ENCODE assay signal across 26 cellular contexts in the genomic region with DNA sequence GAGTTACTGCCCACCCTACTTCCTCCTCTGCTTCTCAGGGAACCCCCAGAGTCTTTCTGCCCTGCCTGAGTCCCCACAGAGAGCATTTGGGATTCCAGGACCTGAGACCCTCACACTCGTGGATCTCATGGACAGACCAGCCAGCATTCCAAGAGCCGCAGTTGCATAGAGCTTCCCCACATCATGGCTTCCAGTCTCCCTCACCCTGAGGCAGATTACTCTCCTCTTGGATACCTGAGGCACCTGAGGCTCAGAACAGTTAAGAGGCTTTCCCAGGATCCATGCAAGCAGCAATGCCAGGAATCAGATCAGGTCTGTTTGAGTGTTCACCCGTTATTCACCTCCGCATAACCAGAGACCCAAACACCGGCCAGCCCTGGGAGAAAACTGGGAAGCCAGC.
DNase-seq lines count a peak whose midpoint lies in the region; ATAC-seq and TF ChIP-seq lines count a peak whose summit lies in the region.
"Had no signal": no experiment of that assay in that cellular context is flagged by ENCODE, and none has a peak within 500 bp of the region (broad histone marks: within the 10 kb centered on the region; RNA-seq: fewer than 3 reads in every experiment).

No MANE protein-coding gene starts in this region.

- H3K27ac ChIP-seq in dorsolateral prefrontal cortex: peak overlapping the region in 31 of 59 donors; percentile 9 to 85 (median 65)
- H3K27ac ChIP-seq: 22Rv1, SJCRH30 had no signal

- no peaks in the 10 kb centered on the region for H3K36me3 Mint-ChIP-seq in activated naive CD8-positive, alpha-beta T cell treated with anti-CD3 and anti-CD28 coated beads, Interleukin-2, amount 50 U/mL, for 24 hours (ENCODE audit: low read depth)
- H3K36me3 Mint-ChIP-seq: CD14-positive monocyte; CD8-positive, alpha-beta memory T cell had no signal

- no peak overlapping the region for H3K4me3 ChIP-seq in dorsolateral prefrontal cortex
- H3K4me3 ChIP-seq: GM12878, GM23338, K562, MG63, SJCRH30 had no signal

- no peak for TF ChIP-seq CTCF in dorsolateral prefrontal cortex (IDR thresholded peaks at IDR 0.05 in 54 of 56, conservative IDR thresholded peaks at IDR 0.05 in 2 of 56; ENCODE audit: low read depth in 1 of 56, partially characterized antibody in 56 of 56)

- H3K4me3 Mint-ChIP-seq in activated naive CD8-positive, alpha-beta T cell treated with anti-CD3 and anti-CD28 coated beads, Interleukin-2, amount 50 U/mL, for 24 hours: no peak overlapping the region
- H3K4me3 Mint-ChIP-seq: CD14-positive monocyte; CD8-positive, alpha-beta memory T cell; GM23338; H9; HFFc6 had no signal

- no peaks in the 10 kb centered on the region for H3K4me1 Mint-ChIP-seq in activated naive CD8-positive, alpha-beta T cell treated with anti-CD3 and anti-CD28 coated beads, Interleukin-2, amount 50 U/mL, for 24 hours
- H3K4me1 Mint-ChIP-seq: CD14-positive monocyte; CD8-positive, alpha-beta memory T cell had no signal

- no peak for ATAC-seq in activated naive CD8-positive, alpha-beta T cell treated with anti-CD3 and anti-CD28 coated beads, Interleukin-2, amount 50 U/mL, for 24 hours
- ATAC-seq: GM12878, GM23338, K562, PC-3, Right ventricle myocardium inferior had no signal

- H3K9me3 Mint-ChIP-seq in activated naive CD8-positive, alpha-beta T cell treated with anti-CD3 and anti-CD28 coated beads, Interleukin-2, amount 50 U/mL, for 24 hours: no peaks in the 10 kb centered on the region

- intact Hi-C loops in dorsolateral prefrontal cortex (cut with DNase I): no loop called here
- intact Hi-C loops in posterior vena cava (cut with DNase I): no loop called here

- DNase-seq in DMS79 treated with DMSO at 0.1 percent for 48 hours (lab: John Stamatoyannopoulos, UW): peak; percentile 36
- no peak for DNase-seq in DMS79 (lab: John Stamatoyannopoulos, UW)
- DNase-seq in GM03348 (ENCODE audit: low spot score): peak; percentile 1
- no peak for DNase-seq in dorsolateral prefrontal cortex
- peak; percentile 45 for DNase-seq in posterior vena cava (ENCODE audit: low spot score)
- no peak for DNase-seq in activated naive CD8-positive, alpha-beta T cell treated with anti-CD3 and anti-CD28 coated beads, Interleukin-2, amount 50 U/mL, for 24 hours
- no peak for DNase-seq in G401 (ENCODE audit: low spot score)
- DNase-seq: ACHN; CD8-positive, alpha-beta memory T cell; H9; HFFc6; MG63; NCI-H146; NCI-H1930; NCI-H446 treated with DMSO at 0.1 percent for 48 hours; NCI-H526; NK-92 treated with Interleukin-12 subunit alpha and Interleukin-12 subunit beta, amount 100 ng/mL, for 24 hours; PC-3 had no signal

- H3K27me3 ChIP-seq in dorsolateral prefrontal cortex: no peaks in the 10 kb centered on the region
- H3K27me3 ChIP-seq: BE2C, MG63, SJCRH30 had no signal

- no peak overlapping the region for H3K27ac Mint-ChIP-seq in activated naive CD8-positive, alpha-beta T cell treated with anti-CD3 and anti-CD28 coated beads, Interleukin-2, amount 50 U/mL, for 24 hours
- H3K27ac Mint-ChIP-seq: CD14-positive monocyte; CD8-positive, alpha-beta memory T cell; GM23338; HFFc6 had no signal

- in situ Hi-C loops in G401 (cut with HindIII; ENCODE audit: low sequenced_read_pairs): no loop called here

- peaks cover 11% of the 10 kb centered on the region for H3K27me3 Mint-ChIP-seq in activated naive CD8-positive, alpha-beta T cell treated with anti-CD3 and anti-CD28 coated beads, Interleukin-2, amount 50 U/mL, for 24 hours

Comparison
In these comparisons a context has a peak if more than half of its experiments do, and no peak if none do; other contexts are left out.
1. DNase-seq: peak in DMS79 treated with DMSO at 0.1 percent for 48 hours (single experiment), GM03348 (single experiment) and posterior vena cava (single experiment); none in DMS79 (single experiment), dorsolateral prefrontal cortex (0 of 10), activated naive CD8-positive, alpha-beta T cell treated with anti-CD3 and anti-CD28 coated beads, Interleukin-2, amount 50 U/mL, for 24 hours (single experiment) and G401 (single experiment).